ENCODE assay signal across 7 cellular contexts in the genomic region with DNA sequence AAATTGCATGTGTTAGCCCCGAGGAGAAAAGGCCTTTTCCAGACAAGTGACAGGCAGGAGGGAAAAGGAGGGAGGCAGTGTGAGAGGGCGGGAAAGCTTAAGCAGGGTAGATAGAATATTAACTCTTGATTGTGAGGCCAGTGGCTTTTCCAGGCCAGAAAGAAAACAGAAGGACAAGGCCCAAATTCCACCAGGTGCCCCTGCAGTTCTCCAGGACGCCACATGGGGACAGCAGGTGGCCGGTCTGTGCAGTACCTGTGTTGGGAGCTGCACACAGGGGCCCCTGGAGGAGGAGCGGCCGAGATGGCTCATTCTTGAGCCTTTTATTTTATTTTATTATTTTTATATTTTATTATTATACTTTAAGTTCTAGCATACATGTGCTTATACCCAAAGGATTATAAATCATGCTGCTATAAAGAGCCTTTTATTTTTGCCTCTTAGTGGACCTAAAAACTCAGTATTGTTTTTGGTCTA.
DNase-seq lines count a peak whose midpoint lies in the region; ATAC-seq and TF ChIP-seq lines count a peak whose summit lies in the region.

No MANE protein-coding gene starts in this region.

- DNase-seq in ELR (ENCODE audit: low read depth) (peak; percentile 67), SK-MEL-5 (ENCODE audit: low read depth, low spot score) (peak; percentile 74), lung microvascular endothelial cell (ENCODE audit: low read depth in 2 of 2) (peak; percentile 48 to 70), omental fat pad (ENCODE audit: low spot score) (no peak)
- DNase-seq in central memory CD8-positive, alpha-beta T cell (ENCODE audit: low spot score in 2 of 2): peak in 1 of 2 donors; percentile 28

- peak; percentile 65 for ATAC-seq in central memory CD8-positive, alpha-beta T cell (replicated peaks; ENCODE audit: extremely low read depth, poor library complexity, severe bottlenecking)
- ATAC-seq in omental fat pad (ENCODE audit: low FRiP score): no peak
- no peak for ATAC-seq in GM21360 (IDR thresholded peaks at IDR 0.05; ENCODE audit: unreplicated experiment)

- in situ Hi-C loops in SK-MEL-5 (cut with HindIII; ENCODE audit: low pct_unique_long_range_greater_than_20kb, low sequenced_read_pairs): no loop called here

- TF ChIP-seq CTCF in HEK293 (tag by site-specific recombination; IDR thresholded peaks at IDR 0.05) (peak; percentile 70), omental fat pad (IDR thresholded peaks at IDR 0.05) (peak in 1 of 3 donors; percentile 44)

- peak overlapping the region; percentile 34 for H3K4me3 Mint-ChIP-seq in central memory CD8-positive, alpha-beta T cell

- no peak overlapping the region for H3K4me3 ChIP-seq in HEK293 (ENCODE audit: low read depth, low read length)

- POLR2A ChIA-PET in HEK293 (lab: Yijun Ruan, JAX): interaction anchor here (0.6 kb wide), 1 partner anchor 54 kb away, joined by 6 read pairs; no protein-coding TSS in a partner anchor

- H3K9me3 ChIP-seq in HEK293 (ENCODE audit: control insufficient read depth, insufficient read depth, low read depth, low read length): no peaks in the 10 kb centered on the region

- H3K27ac Mint-ChIP-seq in central memory CD8-positive, alpha-beta T cell (ENCODE audit: low read depth): peak overlapping the region; percentile 78

- no peaks in the 10 kb centered on the region for H3K27me3 Mint-ChIP-seq in central memory CD8-positive, alpha-beta T cell

- H3K9me3 Mint-ChIP-seq in central memory CD8-positive, alpha-beta T cell: no peaks in the 10 kb centered on the region

- CTCF ChIA-PET in HEK293 (lab: Yijun Ruan, JAX): interaction anchor here (0.6 to 5.2 kb wide), 27 partner anchors 11 to 1245 kb away, joined by 3 to 42 read pairs (median 4); no protein-coding TSS in a partner anchor

- peaks cover 46% of the 10 kb centered on the region for H3K4me1 Mint-ChIP-seq in central memory CD8-positive, alpha-beta T cell

- H3K4me1 ChIP-seq in HEK293 (ENCODE audit: control insufficient read depth, insufficient read depth, low read length): peaks cover 4% of the 10 kb centered on the region

- H3K36me3 Mint-ChIP-seq in central memory CD8-positive, alpha-beta T cell (ENCODE audit: insufficient read depth): peaks cover 59% of the 10 kb centered on the region

- H3K36me3 ChIP-seq in HEK293 (ENCODE audit: control insufficient read depth in 2 of 2, insufficient read depth in 1 of 2, low read length in 2 of 2): no peaks in the 10 kb centered on the region

- H3K27ac ChIP-seq in HEK293 (ENCODE audit: extremely low read depth, low read depth, low read length): no peak overlapping the region

TF ChIP-seq in HEK293, 187 proteins besides CTCF, POLR2A, EP300 and RAD21:
- TF ChIP-seq ZNF621 (tag by site-specific recombination; IDR thresholded peaks at IDR 0.05) (no peak), ZNF146 (tag by site-specific recombination; IDR thresholded peaks at IDR 0.05) (no peak), GLIS1 (tag by site-specific recombination; IDR thresholded peaks at IDR 0.05) (no peak), ZSCAN30 (tag by site-specific recombination; IDR thresholded peaks at IDR 0.05) (0 out of 2 replicates have a peak, but pooled peaks have one; percentile 22), ZNF670 (tag by site-specific recombination; IDR thresholded peaks at IDR 0.05; ENCODE audit: low read depth) (no peak), ZNF114 (tag by site-specific recombination; IDR thresholded peaks at IDR 0.05) (no peak), KLF16 (tag by site-specific recombination; IDR thresholded peaks at IDR 0.05) (no peak), ZNF423 (tag by site-specific recombination; IDR thresholded peaks at IDR 0.05) (no peak), ZNF610 (tag by site-specific recombination; IDR thresholded peaks at IDR 0.05; ENCODE audit: borderline replicate concordance) (0 out of 2 replicates have a peak, but pooled peaks have one; percentile 30), ZNF654 (tag by site-specific recombination; IDR thresholded peaks at IDR 0.05; ENCODE audit: low read depth) (peak; percentile 80), ZNF302 (tag by site-specific recombination; IDR thresholded peaks at IDR 0.05; ENCODE audit: low read depth) (no peak), ZNF274 (IDR thresholded peaks at IDR 0.05; ENCODE audit: low read length) (no peak), ZNF274 (tag by site-specific recombination; IDR thresholded peaks at IDR 0.05; ENCODE audit: borderline replicate concordance) (no peak), EGR2 (tag by site-specific recombination; IDR thresholded peaks at IDR 0.05; ENCODE audit: low read depth) (no peak)
- TF ChIP-seq, protein P1, sequence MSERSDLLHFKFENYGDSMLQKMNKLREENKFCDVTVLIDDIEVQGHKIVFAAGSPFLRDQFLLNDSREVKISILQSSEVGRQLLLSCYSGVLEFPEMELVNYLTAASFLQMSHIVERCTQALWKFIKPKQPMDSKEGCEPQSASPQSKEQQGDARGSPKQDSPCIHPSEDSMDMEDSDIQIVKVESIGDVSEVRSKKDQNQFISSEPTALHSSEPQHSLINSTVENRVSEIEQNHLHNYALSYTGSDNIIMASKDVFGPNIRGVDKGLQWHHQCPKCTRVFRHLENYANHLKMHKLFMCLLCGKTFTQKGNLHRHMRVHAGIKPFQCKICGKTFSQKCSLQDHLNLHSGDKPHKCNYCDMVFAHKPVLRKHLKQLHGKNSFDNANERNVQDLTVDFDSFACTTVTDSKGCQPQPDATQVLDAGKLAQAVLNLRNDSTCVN (tag by site-specific recombination; optimal IDR thresholded peaks at IDR 0.05): no peak
- TF ChIP-seq, protein P2, sequence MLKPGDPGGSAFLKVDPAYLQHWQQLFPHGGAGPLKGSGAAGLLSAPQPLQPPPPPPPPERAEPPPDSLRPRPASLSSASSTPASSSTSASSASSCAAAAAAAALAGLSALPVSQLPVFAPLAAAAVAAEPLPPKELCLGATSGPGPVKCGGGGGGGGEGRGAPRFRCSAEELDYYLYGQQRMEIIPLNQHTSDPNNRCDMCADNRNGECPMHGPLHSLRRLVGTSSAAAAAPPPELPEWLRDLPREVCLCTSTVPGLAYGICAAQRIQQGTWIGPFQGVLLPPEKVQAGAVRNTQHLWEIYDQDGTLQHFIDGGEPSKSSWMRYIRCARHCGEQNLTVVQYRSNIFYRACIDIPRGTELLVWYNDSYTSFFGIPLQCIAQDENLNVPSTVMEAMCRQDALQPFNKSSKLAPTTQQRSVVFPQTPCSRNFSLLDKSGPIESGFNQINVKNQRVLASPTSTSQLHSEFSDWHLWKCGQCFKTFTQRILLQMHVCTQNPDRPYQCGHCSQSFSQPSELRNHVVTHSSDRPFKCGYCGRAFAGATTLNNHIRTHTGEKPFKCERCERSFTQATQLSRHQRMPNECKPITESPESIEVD (tag by site-specific recombination; IDR thresholded peaks at IDR 0.05): no peak
